ENCODE assay signal across 12 cellular contexts in genomic region chr12:54414191-54414525, GRCh38. TPM values are rescaled to one million over a fixed set of nuclear protein-coding genes. Genes with fewer than 3 reads are reported as not detected.
A peak's percentile ranks its signal among the peaks of the same experiment; 100 is the strongest.
DNase-seq lines count a peak whose midpoint lies in the region; ATAC-seq and TF ChIP-seq lines count a peak whose summit lies in the region.
"Had no signal": no experiment of that assay in that cellular context is flagged by ENCODE, and none has a peak within 500 bp of the region (broad histone marks: within the 10 kb centered on the region; RNA-seq: fewer than 3 reads in every experiment).

No MANE protein-coding gene starts in this region.

- H3K9me3 ChIP-seq in right atrium auricular region (no peaks in the 10 kb centered on the region), ascending aorta (no peaks in the 10 kb centered on the region)

- H3K4me1 ChIP-seq in right atrium auricular region = peaks cover 0 to 85% of the 10 kb centered on the region in 2 donors
- H3K4me1 ChIP-seq in ascending aorta = peaks cover 24 to 47% of the 10 kb centered on the region in 2 donors
- peaks cover 1% of the 10 kb centered on the region for H3K4me1 ChIP-seq in urinary bladder (ENCODE audit: insufficient read depth)

- ATAC-seq in Right ventricle myocardium inferior (no peak), naive B cell (ENCODE audit: low read depth in 2 of 2) (no peak)

- no peaks in the 10 kb centered on the region for H3K9me3 Mint-ChIP-seq in naive B cell

- intact Hi-C loops in Right ventricle myocardium inferior (cut with DNase I) = no loop called here
- intact Hi-C loops in ascending aorta (cut with DNase I) = no loop called here

- peak overlapping the region; percentile 9 to 18 for H3K4me3 ChIP-seq in right atrium auricular region
- peak overlapping the region; percentile 70 to 98 for H3K4me3 ChIP-seq in ascending aorta
- H3K4me3 ChIP-seq in urinary bladder (ENCODE audit: low read depth, low read length) = peak overlapping the region; percentile 27

- H3K36me3 ChIP-seq in right atrium auricular region = peaks cover 25% of the 10 kb centered on the region
- H3K36me3 ChIP-seq in ascending aorta = peaks cover 51 to 84% of the 10 kb centered on the region in 2 donors
- H3K36me3 ChIP-seq in urinary bladder (ENCODE audit: insufficient read depth) = peaks cover 3% of the 10 kb centered on the region

- H3K27ac ChIP-seq in right atrium auricular region = peak overlapping the region; percentile 81 to 83
- peak overlapping the region; percentile 37 to 97 for H3K27ac ChIP-seq in ascending aorta
- H3K27ac ChIP-seq in urinary bladder (ENCODE audit: low read depth) = no peak overlapping the region

- H3K27me3 ChIP-seq in right atrium auricular region = no peaks in the 10 kb centered on the region
- H3K27me3 ChIP-seq in ascending aorta = no peaks in the 10 kb centered on the region

- peaks cover 55 to 80% (median 74%) of the 10 kb centered on the region in 3 donors for H3K4me1 Mint-ChIP-seq in naive B cell

- H3K27ac Mint-ChIP-seq in naive B cell = peak overlapping the region in 5 of 6 donors; percentile 69 to 89 (median 82)

- H3K36me3 Mint-ChIP-seq in naive B cell = no peaks in the 10 kb centered on the region

- H3K27me3 Mint-ChIP-seq in naive B cell = no peaks in the 10 kb centered on the region

- DNase-seq in right atrium auricular region (ENCODE audit: low spot score) = no peak
- no peak for DNase-seq in Right ventricle myocardium inferior (ENCODE audit: missing footprints)
- DNase-seq in ascending aorta (ENCODE audit: low spot score in 2 of 2) = no peak
- DNase-seq in naive B cell = no peak
- DNase-seq in NCI-H345 (lab: John Stamatoyannopoulos, UW) = no peak
- no peak for DNase-seq in HuH-7.5 (ENCODE audit: low spot score)
- DNase-seq in NCI-H2107 treated with DMSO at 0.1 percent for 48 hours (lab: John Stamatoyannopoulos, UW; ENCODE audit: unreplicated experiment) = no peak
- DNase-seq: activated effector memory CD4-positive, alpha-beta T cell treated with anti-CD3 and anti-CD28 coated beads, Interleukin-2, amount 50 U/mL, for 16 hours; Karpas-422; NCI-H446 treated with DMSO at 0.1 percent for 48 hours; stimulated activated CD4-positive, alpha-beta T cell treated with anti-CD3 and anti-CD28 coated beads, Interleukin-12 subunit alpha, Interleukin-12 subunit beta, amount 100 ng/mL, for 4 hours had no signal

- 64% methylated on average over 3 of the region's 3 CpGs for WGBS in urinary bladder

- TF ChIP-seq CTCF in right atrium auricular region (IDR thresholded peaks at IDR 0.05) (no peak), ascending aorta (IDR thresholded peaks at IDR 0.05) (no peak)

- peak overlapping the region in 6 of 8 donors; percentile 70 to 90 (median 74) for H3K4me3 Mint-ChIP-seq in naive B cell

RNA-seq across cellular contexts. Expression of gene ITGA5, which starts 4.9 kb away (rescaled TPM):
- total RNA-seq in right atrium auricular region (100 to 1,000 TPM in 1 of 2 donors, 10 to 100 TPM in 1; 80.5 to 144 TPM), Right ventricle myocardium inferior (53.5 TPM), ascending aorta (973 TPM), urinary bladder (139 TPM)
- polyA plus RNA-seq in naive B cell (ENCODE audit: low read depth in 6 of 6) (1 to 10 TPM in 5 of 6 donors, not detected in 1; 1.7 to 4.6 (median 2.3) TPM), urinary bladder (702 TPM)

RNA-seq across cellular contexts. Expression of gene ZNF385A, which starts 29.6 kb away (rescaled TPM):
- total RNA-seq in right atrium auricular region (10 to 100 TPM in 1 of 2 donors, 1 to 10 TPM in 1; 6.7 to 12.7 TPM), Right ventricle myocardium inferior (11.6 TPM), ascending aorta (53.2 TPM), urinary bladder (5.0 TPM)
- polyA plus RNA-seq in naive B cell (ENCODE audit: low read depth in 6 of 6) (10 to 100 TPM in 3 of 6 donors, 1 to 10 TPM in 3; 6.1 to 18.2 (median 10.5) TPM), urinary bladder (26.3 TPM)

RNA-seq across cellular contexts. Expression of gene GPR84, which starts 49.9 kb away (rescaled TPM):
- total RNA-seq in right atrium auricular region (under 1 TPM in 1 of 2 donors, not detected in 1; 0.43 TPM), Right ventricle myocardium inferior (0.22 TPM), ascending aorta (not detected), urinary bladder (0.26 TPM)
- polyA plus RNA-seq in naive B cell (ENCODE audit: low read depth in 6 of 6) (not detected), urinary bladder (0.96 TPM)

RNA-seq across cellular contexts. Expression of gene GTSF1, which starts 59.2 kb away (rescaled TPM):
- not detected for total RNA-seq in right atrium auricular region
- total RNA-seq in Right ventricle myocardium inferior = 0.38 TPM
- not detected for total RNA-seq in ascending aorta
- 10 to 100 TPM in 2 of 6 donors, 1 to 10 TPM in 4; 7.9 to 36.6 (median 9.5) TPM for polyA plus RNA-seq in naive B cell (ENCODE audit: low read depth in 6 of 6)
- not detected for total RNA-seq in urinary bladder
- 0.30 TPM for polyA plus RNA-seq in urinary bladder

Comparison
In these comparisons a context has a peak if more than half of its experiments do, and no peak if none do; other contexts are left out.
1. H3K4me3 ChIP-seq: peak in every context shown above with its lines; median percentile 84 in ascending aorta; 27 in urinary bladder; 14 in right atrium auricular region.